ENCODE assay signal across 8 cellular contexts in genomic region chr7:65873582-65874193, GRCh38. TPM values are rescaled to one million over a fixed set of nuclear protein-coding genes. Genes with fewer than 3 reads are reported as not detected.
DNase-seq lines count a peak whose midpoint lies in the region; ATAC-seq and TF ChIP-seq lines count a peak whose summit lies in the region.
"Not testable (repeated sequence)": the region's sequence is repeated elsewhere in the genome, so short reads cannot be mapped to it uniquely, and the experiment has no call there.

No MANE protein-coding gene starts in this region.

- not testable (repeated sequence) for H3K4me1 ChIP-seq in BE2C; endocrine pancreas (ENCODE audit: control insufficient read depth, insufficient read depth, low read length)

- not testable (repeated sequence) for H3K9me3 ChIP-seq in BE2C; endocrine pancreas (ENCODE audit: control insufficient read depth, low read length)

- DNase-seq in BE2C = peak; percentile 30
- peak; percentile 13 for DNase-seq in GM19238 (ENCODE audit: insufficient read length, low spot score)
- peak; percentile 1 for DNase-seq in NCI-H510A treated with DMSO at 0.1 percent for 48 hours (lab: John Stamatoyannopoulos, UW)
- DNase-seq in activated CD8-positive, alpha-beta memory T cell treated with anti-CD3 and anti-CD28 coated beads, Interleukin-2, amount 50 U/mL, for 4 hours = peak; percentile 28
- DNase-seq in lower leg skin (ENCODE audit: low spot score in 2 of 2) = peak in 1 of 2 donors; percentile 86
- DNase-seq in stimulated activated CD4-positive, alpha-beta T cell treated with anti-CD3 and anti-CD28 coated beads, Interleukin-15, amount 100 ng/mL, for 1 hour (ENCODE audit: low read depth in 1 of 2, low spot score in 1 of 2) = peak; percentile 3 to 12

- peak overlapping the region; percentile 76 for H3K4me3 ChIP-seq in BE2C (ENCODE audit: low read depth, low read length)
- peak overlapping the region; percentile 88 for H3K4me3 ChIP-seq in endocrine pancreas (ENCODE audit: control insufficient read depth, insufficient read depth, low read length)
- peak overlapping the region; percentile 92 for H3K4me3 ChIP-seq in lower leg skin (ENCODE audit: low read depth, poor library complexity, severe bottlenecking)

- WGBS in lower leg skin, 2 donors = 0 to 1% methylated on average over 17 to 30 of the region's 57 CpGs

- not testable (repeated sequence) for TF ChIP-seq POLR2A in lower leg skin (IDR thresholded peaks at IDR 0.05)

- ATAC-seq in HG03039 (IDR thresholded peaks at IDR 0.05; ENCODE audit: unreplicated experiment) = peak; percentile 24

- intact Hi-C loops in lower leg skin (cut with DNase I; ENCODE audit: low total_unique reads) = loop anchor here (5.0 kb wide), 1 partner anchor 109 kb away; the partner anchor contains the start of gene GUSB

- H3K36me3 ChIP-seq in BE2C; endocrine pancreas (ENCODE audit: control insufficient read depth, insufficient read depth, low read length): not testable (repeated sequence)

- peak overlapping the region; percentile 91 for H3K9ac ChIP-seq in endocrine pancreas (ENCODE audit: control insufficient read depth, insufficient read depth, low read length)

- not testable (repeated sequence) for H3K27me3 ChIP-seq in BE2C; endocrine pancreas (ENCODE audit: control insufficient read depth, insufficient read depth, low read length)

- TF ChIP-seq CTCF in BE2C (IDR thresholded peaks at IDR 0.05; ENCODE audit: low read depth, low read length); lower leg skin (IDR thresholded peaks at IDR 0.05): not testable (repeated sequence)

RNA-seq across cellular contexts. Expression of gene VKORC1L1, which starts 0.8 kb away (rescaled TPM):
- polyA plus RNA-seq in BE2C (2012; ENCODE audit: insufficient read depth, insufficient read length, low read depth) = 20.4 TPM
- total RNA-seq in lower leg skin = 10 to 100 TPM; 23.5 to 26.4 (median 25.0) TPM
